ENCODE assay signal across 15 cellular contexts in the genomic region with DNA sequence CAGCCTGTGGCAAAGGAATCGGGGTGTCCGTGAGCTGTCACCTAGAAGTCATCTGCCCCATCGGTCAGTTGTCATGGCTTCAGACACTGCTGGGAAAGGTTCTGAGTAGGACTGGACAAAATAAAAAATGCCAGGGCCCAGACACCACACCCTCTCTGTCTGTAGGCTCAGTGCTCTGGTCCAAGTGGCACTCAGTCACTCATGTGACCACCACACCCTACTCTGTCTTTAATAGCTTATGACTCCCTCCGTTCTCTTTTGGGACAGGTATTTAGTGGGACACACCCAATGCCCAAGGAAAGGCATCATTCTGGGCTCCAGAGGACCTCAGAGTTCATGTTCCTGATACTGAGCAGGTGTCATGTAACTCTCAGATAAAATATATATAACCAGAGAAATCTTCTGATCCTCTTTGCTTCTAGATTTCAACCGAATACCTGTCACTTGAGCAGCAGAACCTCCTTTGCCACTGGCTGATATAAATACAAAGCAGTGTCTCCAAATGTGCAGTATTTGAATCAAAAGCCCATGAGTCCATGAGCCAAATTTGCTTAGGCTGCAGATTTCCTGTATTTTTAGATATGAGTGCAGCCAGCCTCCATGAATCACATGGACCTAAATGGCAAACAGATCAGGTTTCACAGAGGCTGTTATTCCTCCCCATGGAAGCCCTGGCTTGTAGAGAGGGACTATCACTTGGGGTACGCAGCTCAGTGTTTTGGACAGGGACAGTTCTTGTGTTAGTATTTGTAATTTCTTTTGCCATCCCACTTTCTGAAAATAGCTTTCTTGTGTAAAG.
A peak's percentile ranks its signal among the peaks of the same experiment; 100 is the strongest.
DNase-seq lines count a peak whose midpoint lies in the region; TF ChIP-seq lines count a peak whose summit lies in the region.
"Had no signal": no experiment of that assay in that cellular context is flagged by ENCODE, and none has a peak within 500 bp of the region (broad histone marks: within the 10 kb centered on the region; RNA-seq: fewer than 3 reads in every experiment).

No MANE protein-coding gene starts in this region.

- H3K36me3 Mint-ChIP-seq in nephron (ENCODE audit: low read depth) = no peaks in the 10 kb centered on the region

- no peaks in the 10 kb centered on the region for H3F3A ChIP-seq in GM23248 (ENCODE audit: insufficient read depth)

- H3K27ac Mint-ChIP-seq in nephron = peak overlapping the region; percentile 43 to 56 (median 51)
- H3K27ac Mint-ChIP-seq: CD4-positive, alpha-beta T cell had no signal

- H3K27ac ChIP-seq in GM23248 = no peak overlapping the region
- no peak overlapping the region for H3K27ac ChIP-seq in A673 (ENCODE audit: low read depth, low read length, poor library complexity, severe bottlenecking)
- H3K27ac ChIP-seq: ovary had no signal

- BruUV-seq in A673 (replicated peaks; lab: Mats Ljungman, UMichigan) = no TSS peak

- H3K36me3 ChIP-seq in GM23248 (ENCODE audit: low read depth) (no peaks in the 10 kb centered on the region), A673 (ENCODE audit: insufficient read depth, low read length, poor library complexity, severe bottlenecking) (no peaks in the 10 kb centered on the region)
- H3K36me3 ChIP-seq: ovary had no signal

- no peaks in the 10 kb centered on the region for H3K79me2 ChIP-seq in GM23248 (ENCODE audit: insufficient read depth)

- no peaks in the 10 kb centered on the region for H3K27me3 Mint-ChIP-seq in nephron (ENCODE audit: low read depth)
- H3K27me3 Mint-ChIP-seq: CD4-positive, alpha-beta T cell had no signal

- intact Hi-C loops in A673 (cut with micrococcal nuclease; ENCODE audit: unreplicated experiment) = no loop called here

- peak overlapping the region in 1 of 3 experiments; percentile 6 for H3K4me3 Mint-ChIP-seq in nephron
- H3K4me3 Mint-ChIP-seq: CD4-positive, alpha-beta T cell had no signal

- TF ChIP-seq CTCF in epithelial cell of esophagus (IDR thresholded peaks at IDR 0.05; ENCODE audit: insufficient read depth, low read depth, low read length, missing control alignments) = no peak
- no peak for TF ChIP-seq CTCF in nephron (IDR thresholded peaks at IDR 0.05; ENCODE audit: unreplicated experiment in 3 of 3)
- TF ChIP-seq CTCF in A673 (conservative IDR thresholded peaks at IDR 0.05; ENCODE audit: low read depth, low read length) = no peak

- no peaks in the 10 kb centered on the region for H3K9me3 Mint-ChIP-seq in nephron
- H3K9me3 Mint-ChIP-seq: CD4-positive, alpha-beta T cell had no signal

- H3K4me3 ChIP-seq in GM23248 = no peak overlapping the region
- H3K4me3 ChIP-seq in epithelial cell of esophagus (ENCODE audit: low read length) = no peak overlapping the region
- H3K4me3 ChIP-seq in A673 (ENCODE audit: low read depth, low read length, poor library complexity, severe bottlenecking) = no peak overlapping the region
- H3K4me3 ChIP-seq: ovary had no signal

- in situ Hi-C loops in GM23248 (cut with MboI) = no loop called here

- H3K4me2 ChIP-seq in GM23248 (ENCODE audit: unreplicated experiment) = peak overlapping the region; percentile 3

- H3K4me1 Mint-ChIP-seq in nephron = peaks cover 40% of the 10 kb centered on the region

- no peak overlapping the region; the same call in 1 of the 2 replicates for H2AFZ ChIP-seq in GM23248

- no peaks in the 10 kb centered on the region for H3K9me2 ChIP-seq in GM23248 (ENCODE audit: insufficient read depth)

- H3K9ac ChIP-seq in GM23248 = no peak overlapping the region

- no peaks in the 10 kb centered on the region for H4K20me1 ChIP-seq in GM23248 (ENCODE audit: insufficient read depth)

- H3K27me3 ChIP-seq in GM23248 (replicated peaks; ENCODE audit: insufficient read depth) (no peaks in the 10 kb centered on the region), A673 (replicated peaks; ENCODE audit: insufficient read depth, low read depth, low read length, poor library complexity) (no peaks in the 10 kb centered on the region)
- H3K27me3 ChIP-seq: ovary had no signal

- 52 to 53% methylated on average over 6 of the region's 6 CpGs for WGBS in GM23248 (ENCODE audit: low coverage in 1 of 2, low lambda C conversion rate in 2 of 2, missing lambda C conversion rate in 2 of 2), 2 experiments

- no peaks in the 10 kb centered on the region for H3K9me3 ChIP-seq in GM23248 (ENCODE audit: low read depth)
- H3K9me3 ChIP-seq in A673 (ENCODE audit: low read depth, low read length, poor library complexity, severe bottlenecking) = no peaks in the 10 kb centered on the region
- H3K9me3 ChIP-seq: ovary had no signal

- CTCF ChIA-PET in A673 (lab: Charles Lee) = no interaction called here

- H3K4me1 ChIP-seq in GM23248 (ENCODE audit: insufficient read depth) = peaks cover 7% of the 10 kb centered on the region
- H3K4me1 ChIP-seq in A673 (ENCODE audit: insufficient read depth, low read length, poor library complexity, severe bottlenecking) = peaks cover 9% of the 10 kb centered on the region

- POLR2A ChIA-PET in A673 (lab: Charles Lee; ENCODE audit: low non-redundant PET) = no interaction called here

- DNase-seq in GM23248 = peak; percentile 57
- DNase-seq in NCI-H2171 treated with DMSO at 0.1 percent for 48 hours (lab: John Stamatoyannopoulos, UW) = peak; percentile 74
- peak; percentile 40 for DNase-seq in epithelial cell of esophagus (ENCODE audit: low read depth)
- no peak for DNase-seq in NK-92 treated with Interleukin-12 subunit alpha and Interleukin-12 subunit beta, amount 100 ng/mL, for 24 hours (lab: John Stamatoyannopoulos, UW)
- DNase-seq in putamen (ENCODE audit: low spot score) = no peak
- no peak for DNase-seq in A673 (ENCODE audit: low spot score)
- DNase-seq in NCI-H446 treated with DMSO at 0.1 percent for 48 hours (lab: John Stamatoyannopoulos, UW) = no peak
- DNase-seq: activated CD4-positive, alpha-beta T cell treated with anti-CD3 and anti-CD28 coated beads for 1 hour; CD4-positive, alpha-beta T cell; foreskin melanocyte; NCI-H446; stimulated activated CD4-positive, alpha-beta T cell treated with anti-CD3 and anti-CD28 coated beads, Interleukin-4, amount 100 ng/mL, for 1 hour; stimulated activated naive CD8-positive, alpha-beta T cell treated with anti-CD3 and anti-CD28 coated beads, Interleukin-15, Interleukin-2, amounts not matched to agents 100 U/mL and 50 U/mL, for 24 hours had no signal

Comparison
In these comparisons a context has a peak if more than half of its experiments do, and no peak if none do; other contexts are left out.
1. DNase-seq: peak in GM23248 (single experiment), NCI-H2171 treated with DMSO at 0.1 percent for 48 hours (single experiment) and epithelial cell of esophagus (single experiment); none in NK-92 treated with Interleukin-12 subunit alpha and Interleukin-12 subunit beta, amount 100 ng/mL, for 24 hours (single experiment), putamen (single experiment), A673 (single experiment) and NCI-H446 treated with DMSO at 0.1 percent for 48 hours (single experiment).